Comparison of ENCODE assay signal across 8 cellular contexts in genomic region chr3:30607032-30607833, GRCh38. TPM values are rescaled to one million over a fixed set of nuclear protein-coding genes. Genes with fewer than 3 reads are reported as not detected.
A peak's percentile ranks its signal among the peaks of the same experiment; 100 is the strongest.
DNase-seq lines count a peak whose midpoint lies in the region; ATAC-seq and TF ChIP-seq lines count a peak whose summit lies in the region.

No MANE protein-coding gene starts in this region.

- peak overlapping the region; percentile 96 for H3K4me3 ChIP-seq in CD8-positive, alpha-beta T cell (ENCODE audit: low read depth, low read length)
- H3K4me3 ChIP-seq in IMR-90 (ENCODE audit: insufficient read depth, low read depth, low read length) (peak overlapping the region; percentile 84), liver (ENCODE audit: low read depth in 1 of 3, low read length in 3 of 3) (peak overlapping the region; percentile 90 to 98 (median 92))

- H4K91ac ChIP-seq in IMR-90 (ENCODE audit: insufficient read depth, low read depth, low read length): peak overlapping the region; percentile 90

- peak overlapping the region; percentile 98 for H3K27ac Mint-ChIP-seq in CD8-positive, alpha-beta T cell
- H3K27ac Mint-ChIP-seq in activated B cell treated with CpG ODN at 0.5 μM for 24 hours: peak overlapping the region; percentile 97

- peaks cover 61% of the 10 kb centered on the region for H3K4me1 Mint-ChIP-seq in CD8-positive, alpha-beta T cell (ENCODE audit: low read depth)
- peaks cover 86% of the 10 kb centered on the region for H3K4me1 Mint-ChIP-seq in activated B cell treated with CpG ODN at 0.5 μM for 24 hours

- CTCF ChIA-PET in CD8-positive, alpha-beta T cell (lab: Charles Lee): interaction anchor here (0.8 to 3.7 kb wide), 10 partner anchors 10 to 287 kb away, joined by 3 to 21 read pairs (median 8); no protein-coding TSS in a partner anchor
- CTCF ChIA-PET in IMR-90 (lab: Yijun Ruan, JAX) (interaction anchor here (1.1 kb wide), 1 partner anchor 104 kb away, joined by 7 read pairs; no protein-coding TSS in a partner anchor), activated B cell treated with CpG ODN at 0.5 μM for 24 hours (lab: Charles Lee) (interaction anchor here (0.6 to 2.9 kb wide), 9 partner anchors 16 to 411 kb away, joined by 3 to 15 read pairs (median 9); no protein-coding TSS in a partner anchor)

- peaks cover 8 to 39% of the 10 kb centered on the region in 2 experiments for H3K79me1 ChIP-seq in IMR-90 (ENCODE audit: low read depth in 1 of 2, low read length in 2 of 2)

- peak overlapping the region; percentile 87 for H2BK5ac ChIP-seq in IMR-90 (ENCODE audit: low read depth, low read length, poor library complexity, severe bottlenecking)

- peak overlapping the region; percentile 79 for H3K56ac ChIP-seq in IMR-90 (ENCODE audit: extremely low read depth, insufficient read depth, low read length)

- peaks cover 44% of the 10 kb centered on the region for H3K36me3 Mint-ChIP-seq in CD8-positive, alpha-beta T cell
- peaks cover 39% of the 10 kb centered on the region for H3K36me3 Mint-ChIP-seq in activated B cell treated with CpG ODN at 0.5 μM for 24 hours (ENCODE audit: low read depth)

- peak; percentile 35 for ATAC-seq in CD8-positive, alpha-beta T cell
- ATAC-seq in GM21515 (IDR thresholded peaks at IDR 0.05; ENCODE audit: unreplicated experiment) (peak; percentile 47), IMR-90 (ENCODE audit: low read depth) (peak; percentile 7), activated B cell treated with CpG ODN at 0.5 μM for 24 hours (ENCODE audit: low read depth) (peak; percentile 58)

- peak overlapping the region; percentile 94 for H3K27ac ChIP-seq in CD8-positive, alpha-beta T cell (ENCODE audit: low read depth, low read length)
- H3K27ac ChIP-seq in IMR-90 (ENCODE audit: insufficient read depth, low read length) (peak overlapping the region; percentile 96), cingulate gyrus (ENCODE audit: low read depth, low read length) (peak overlapping the region; percentile 29), liver (ENCODE audit: low read depth in 1 of 2, low read length in 2 of 2) (peak overlapping the region; percentile 93 to 99)

- peak overlapping the region; percentile 93 for H3K9ac ChIP-seq in IMR-90 (ENCODE audit: low read depth, low read length)
- H3K9ac ChIP-seq in liver (ENCODE audit: low read depth in 1 of 2, low read length in 2 of 2): peak overlapping the region; percentile 87 to 92

- H3K36me3 ChIP-seq in CD8-positive, alpha-beta T cell (ENCODE audit: insufficient read depth, low read length): no peaks in the 10 kb centered on the region
- H3K36me3 ChIP-seq in IMR-90 (ENCODE audit: control insufficient read depth, insufficient read depth, low read length): no peaks in the 10 kb centered on the region
- no peaks in the 10 kb centered on the region for H3K36me3 ChIP-seq in liver (ENCODE audit: control insufficient read depth in 4 of 4, insufficient read depth in 3 of 4, low read depth in 1 of 4, low read length in 3 of 4)

- H3K4ac ChIP-seq in IMR-90 (ENCODE audit: low read depth, low read length): peak overlapping the region; percentile 89

- POLR2A ChIA-PET in CD8-positive, alpha-beta T cell (lab: Charles Lee): interaction anchor here (0.6 to 6.0 kb wide), 28 partner anchors 11 to 925 kb away, joined by 3 to 61 read pairs (median 4); partner anchors contain the start of gene STT3B
- POLR2A ChIA-PET in IMR-90 (lab: Charles Lee; ENCODE audit: unreplicated experiment) (interaction anchor here (0.6 to 1.2 kb wide), 2 partner anchors 86 to 408 kb away, joined by 3 to 5 read pairs; no protein-coding TSS in a partner anchor), activated B cell treated with CpG ODN at 0.5 μM for 24 hours (lab: Charles Lee) (interaction anchor here (0.6 to 4.9 kb wide), 31 partner anchors 10 to 925 kb away, joined by 3 to 79 read pairs (median 9); no protein-coding TSS in a partner anchor)

- WGBS in IMR-90 (ENCODE audit: extremely low coverage in 2 of 2, insufficient read length in 1 of 2), 2 experiments: 0% methylated on average over 7 of the region's 45 CpGs; no CpG with 5 or more reads in 1 of the 2 experiments
- 2% methylated on average over 45 of the region's 45 CpGs for WGBS in liver

- peak; percentile 44 to 86 (median 68) for DNase-seq in CD8-positive, alpha-beta T cell
- DNase-seq in IMR-90 (no peak), activated B cell treated with CpG ODN at 0.5 μM for 24 hours (peak; percentile 75), NCI-H187 treated with DMSO at 0.1 percent for 48 hours (lab: John Stamatoyannopoulos, UW) (no peak)
- peak; percentile 47 for DNase-seq in stimulated activated CD8-positive, alpha-beta memory T cell treated with anti-CD3 and anti-CD28 coated beads, Interleukin-12 subunit alpha, Interleukin-12 subunit beta, amount 100 ng/mL, for 1 hour (ENCODE audit: low read depth)

- in situ Hi-C loops in IMR-90 (cut with MboI; ENCODE audit: low sequenced_read_pairs): no loop called here

- BruUV-seq in IMR-90 (replicated peaks; lab: Mats Ljungman, UMichigan): no TSS peak

- H3K9me3 ChIP-seq in CD8-positive, alpha-beta T cell (ENCODE audit: low read length): no peaks in the 10 kb centered on the region
- no peaks in the 10 kb centered on the region for H3K9me3 ChIP-seq in IMR-90 (ENCODE audit: control insufficient read depth, insufficient read depth, low read length)
- no peaks in the 10 kb centered on the region for H3K9me3 ChIP-seq in liver (ENCODE audit: control insufficient read depth in 4 of 4, low read length in 3 of 4)

- peak overlapping the region; percentile 29 for H2BK20ac ChIP-seq in IMR-90 (ENCODE audit: low read depth, low read length)

- dilution Hi-C loops in IMR-90 (cut with HindIII; ENCODE audit: low sequenced_read_pairs, unreplicated experiment): no loop called here

- intact Hi-C loops in CD8-positive, alpha-beta T cell (cut with DNase I, micrococcal nuclease): loop anchor here (1.0 to 10.0 kb wide), 10 partner anchors 10 to 492 kb away; no protein-coding TSS in a partner anchor
- intact Hi-C loops in IMR-90 (cut with micrococcal nuclease) (loop anchor here (1.0 to 5.0 kb wide), 10 partner anchors 52 to 565 kb away; no protein-coding TSS in a partner anchor), activated B cell treated with CpG ODN at 0.5 μM for 24 hours (cut with micrococcal nuclease) (loop anchor here (1.0 to 10.0 kb wide), 7 partner anchors 16 to 1348 kb away; partner anchors contain the start of gene STT3B)

- peaks cover 54% of the 10 kb centered on the region for H3K4me1 ChIP-seq in CD8-positive, alpha-beta T cell (ENCODE audit: insufficient read depth, low read length)
- peaks cover 9% of the 10 kb centered on the region for H3K4me1 ChIP-seq in IMR-90 (ENCODE audit: control insufficient read depth, insufficient read depth, low read length)
- peaks cover 0 to 23% (median 7%) of the 10 kb centered on the region in 4 donors for H3K4me1 ChIP-seq in liver (ENCODE audit: control insufficient read depth in 4 of 4, insufficient read depth in 4 of 4, low read length in 3 of 4)

- H2BK15ac ChIP-seq in IMR-90 (ENCODE audit: low read depth, low read length): peak overlapping the region; percentile 84; the same call in 2 of the 3 replicates

- H2BK120ac ChIP-seq in IMR-90 (ENCODE audit: low read depth, low read length): peak overlapping the region; percentile 95

- TF ChIP-seq POLR2A in IMR-90 (IDR thresholded peaks at IDR 0.05; ENCODE audit: low read depth, low read length): no peak

- peak overlapping the region; percentile 90 for H2AK5ac ChIP-seq in IMR-90 (ENCODE audit: low read depth, low read length)

- peaks cover 6% of the 10 kb centered on the region for H3K9me1 ChIP-seq in IMR-90 (ENCODE audit: insufficient read depth, low read length)

- H3K27me3 ChIP-seq in CD8-positive, alpha-beta T cell (ENCODE audit: insufficient read depth, low read length): no peaks in the 10 kb centered on the region
- no peaks in the 10 kb centered on the region for H3K27me3 ChIP-seq in IMR-90 (ENCODE audit: control insufficient read depth, insufficient read depth, low read length)
- no peaks in the 10 kb centered on the region for H3K27me3 ChIP-seq in liver (ENCODE audit: control insufficient read depth in 4 of 4, insufficient read depth in 4 of 4, low read length in 3 of 4)

- no peaks in the 10 kb centered on the region for H3K27me3 Mint-ChIP-seq in CD8-positive, alpha-beta T cell (ENCODE audit: low read depth)
- no peaks in the 10 kb centered on the region for H3K27me3 Mint-ChIP-seq in activated B cell treated with CpG ODN at 0.5 μM for 24 hours

- peak overlapping the region; percentile 96 for H2AFZ ChIP-seq in IMR-90 (replicated peaks; ENCODE audit: low read length, poor library complexity)

- H3K9me3 Mint-ChIP-seq in CD8-positive, alpha-beta T cell: no peaks in the 10 kb centered on the region
- H3K9me3 Mint-ChIP-seq in activated B cell treated with CpG ODN at 0.5 μM for 24 hours: no peaks in the 10 kb centered on the region

- H4K8ac ChIP-seq in IMR-90 (ENCODE audit: low read depth in 2 of 2, low read length in 2 of 2): peak overlapping the region; percentile 79 to 84

- peak overlapping the region; percentile 53 for H4K5ac ChIP-seq in IMR-90 (ENCODE audit: low read depth, low read length)

- H3K23ac ChIP-seq in IMR-90 (ENCODE audit: low read depth, low read length): peak overlapping the region; percentile 97

- H3K14ac ChIP-seq in IMR-90 (replicated peaks; ENCODE audit: low read depth, low read length): peak overlapping the region; percentile 89

- H3K4me2 ChIP-seq in IMR-90 (ENCODE audit: low read depth, low read length): peak overlapping the region; percentile 92

- peak overlapping the region; percentile 96 for H2AK9ac ChIP-seq in IMR-90 (replicated peaks; ENCODE audit: low read depth, low read length, poor library complexity)

- peaks cover 16% of the 10 kb centered on the region; the same call in 1 of the 2 replicates for H4K20me1 ChIP-seq in IMR-90 (ENCODE audit: insufficient read depth, low read length)

- no peak for TF ChIP-seq CTCF in CD8-positive, alpha-beta T cell (IDR thresholded peaks at IDR 0.05)
- no peak for TF ChIP-seq CTCF in IMR-90 (conservative IDR thresholded peaks at IDR 0.05; ENCODE audit: low read depth, low read length)
- TF ChIP-seq CTCF in activated B cell treated with CpG ODN at 0.5 μM for 24 hours (IDR thresholded peaks at IDR 0.05): no peak
- TF ChIP-seq CTCF in liver (IDR thresholded peaks at IDR 0.05; ENCODE audit: low read depth, low read length, missing input control): no peak

- peak overlapping the region; percentile 94 for H3K4me3 Mint-ChIP-seq in CD8-positive, alpha-beta T cell
- H3K4me3 Mint-ChIP-seq in activated B cell treated with CpG ODN at 0.5 μM for 24 hours: peak overlapping the region; percentile 97

- peak overlapping the region; percentile 85 for H3K18ac ChIP-seq in IMR-90 (ENCODE audit: low read depth, low read length)

- peak; percentile 4; the same call in 1 of the 2 replicates for TF ChIP-seq RAD21 in IMR-90 (IDR thresholded peaks at IDR 0.05; ENCODE audit: low read length)
- peak; percentile 40 to 42 for TF ChIP-seq RAD21 in liver (IDR thresholded peaks at IDR 0.05)

TF ChIP-seq in liver, 16 proteins besides CTCF, POLR2A, EP300 and RAD21 (continues in another document):
- TF ChIP-seq FOXA2 (IDR thresholded peaks at IDR 0.05): no peak

RNA-seq across cellular contexts. Expression of gene TGFBR2, which starts 0.8 kb away (rescaled TPM):
- 100 to 1,000 TPM; 191 to 197 TPM for total RNA-seq in CD8-positive, alpha-beta T cell
- total RNA-seq in IMR-90 (2012; rRNA removed): 87.5 and 89.7 TPM in 2 replicates
- polyA plus RNA-seq in IMR-90 (2012; rRNA removed): 58.1 and 63.7 TPM in 2 replicates
- polyA plus RNA-seq in IMR-90 (2012; cell fraction: cytosol; rRNA removed): 34.9 and 52.0 TPM in 2 replicates
- 17.3 and 35.9 TPM in 2 replicates for polyA plus RNA-seq in IMR-90 (2012; cell fraction: nucleus; rRNA removed; ENCODE audit: low replicate concordance)
- 99.1 and 104 TPM in 2 replicates for total RNA-seq in activated B cell treated with CpG ODN at 0.5 μM for 24 hours
- total RNA-seq in liver: 10 to 100 TPM; 36.4 to 61.2 TPM
- polyA plus RNA-seq in liver: 10 to 100 TPM; 13.9 to 31.0 TPM

Comparison
In these comparisons a context has a peak if more than half of its experiments do, and no peak if none do; other contexts are left out.
1. ATAC-seq: peak in every context shown above with its lines; median percentile 58 in activated B cell treated with CpG ODN at 0.5 μM for 24 hours; 47 in GM21515; 35 in CD8-positive, alpha-beta T cell; 7 in IMR-90.
2. DNase-seq: peak in CD8-positive, alpha-beta T cell (7 of 7), activated B cell treated with CpG ODN at 0.5 μM for 24 hours (single experiment) and stimulated activated CD8-positive, alpha-beta memory T cell treated with anti-CD3 and anti-CD28 coated beads, Interleukin-12 subunit alpha, Interleukin-12 subunit beta, amount 100 ng/mL, for 1 hour (single experiment); none in IMR-90 (single experiment) and NCI-H187 treated with DMSO at 0.1 percent for 48 hours (single experiment).
3. H3K27ac ChIP-seq: peak in every context shown above with its lines; median percentile 96 in IMR-90; 96 in liver; 94 in CD8-positive, alpha-beta T cell; 29 in cingulate gyrus.
4. Peak in every context shown above with its lines, with median percentiles within 50 percentile points of each other: H3K4me3 ChIP-seq.